21 cellular contexts compared by ENCODE assay signal in genomic region chr11:117949062-117949461, GRCh38. TPM values are rescaled to one million over a fixed set of nuclear protein-coding genes. Genes with fewer than 3 reads are reported as not detected.
A peak's percentile ranks its signal among the peaks of the same experiment; 100 is the strongest.
DNase-seq lines count a peak whose midpoint lies in the region; ATAC-seq, FAIRE-seq and TF ChIP-seq lines count a peak whose summit lies in the region.
"Had no signal": no experiment of that assay in that cellular context is flagged by ENCODE, and none has a peak within 500 bp of the region (broad histone marks: within the 10 kb centered on the region; RNA-seq: fewer than 3 reads in every experiment).

No MANE protein-coding gene starts in this region.

- no peak overlapping the region for H3K4me3 ChIP-seq in Loucy (ENCODE audit: low read length, poor library complexity, severe bottlenecking)
- no peak overlapping the region for H3K4me3 ChIP-seq in GM12878
- H3K4me3 ChIP-seq in foreskin fibroblast (ENCODE audit: low read depth in 1 of 2, low read length in 2 of 2), result no peak overlapping the region
- H3K4me3 ChIP-seq: right lobe of liver, tibial nerve had no signal

- TF ChIP-seq EP300 in GM12878 (IDR thresholded peaks at IDR 0.05; ENCODE audit: borderline replicate concordance in 1 of 2, control insufficient read depth in 1 of 2, low read depth in 2 of 2, low read length in 2 of 2), result no peak

- in situ Hi-C loops in GM12878 (cut with MboI), result loop anchor here (5.0 kb wide), 2 partner anchors 98 to 107 kb away; no protein-coding TSS in a partner anchor

- POLR2A ChIA-PET in GM12878 (lab: Charles Lee), result interaction anchor here (0.6 to 1.0 kb wide), 2 partner anchors 11 to 27 kb away, joined by 3 read pairs; no protein-coding TSS in a partner anchor

- H3K9me3 ChIP-seq in Loucy (ENCODE audit: insufficient read depth, low read depth, low read length) (no peaks in the 10 kb centered on the region), GM12878 (replicated peaks; ENCODE audit: control insufficient read depth, insufficient read depth, low read length) (no peaks in the 10 kb centered on the region)
- H3K9me3 ChIP-seq: right lobe of liver, tibial nerve had no signal

- no peak for TF ChIP-seq POLR2A in GM12878 (IDR thresholded peaks at IDR 0.05; ENCODE audit: low read depth, low read length)

- H3K27ac ChIP-seq in GM12878 (ENCODE audit: control insufficient read depth, insufficient read depth), result no peak overlapping the region
- H3K27ac ChIP-seq: right lobe of liver, tibial nerve had no signal

- CTCF ChIA-PET in GM12878 (lab: Yijun Ruan, JAX), result interaction anchor here (0.7 to 13.1 kb wide), 13 partner anchors 11 to 222 kb away, joined by 3 to 503 read pairs (median 3); partner anchors contain the start of genes FXYD2 and IL10RA

- no peaks in the 10 kb centered on the region for H3K27me3 Mint-ChIP-seq in activated T-cell treated with anti-CD3 and anti-CD28 coated beads, Interleukin-2, amount 50 U/mL, for 72 hours (ENCODE audit: low read depth)

- H4K20me1 ChIP-seq in Loucy (ENCODE audit: insufficient read depth, low read length, poor library complexity, severe bottlenecking) (no peaks in the 10 kb centered on the region), GM12878 (ENCODE audit: control insufficient read depth, insufficient read depth) (no peaks in the 10 kb centered on the region)

- H3F3A ChIP-seq in Loucy (ENCODE audit: low read depth), result 0 out of 2 replicates have a peak, but pooled peaks cover 5% of the 10 kb centered on the region

- intact Hi-C loops in GM12878 (cut with micrococcal nuclease; ENCODE audit: unreplicated experiment), result no loop called here

- H3K36me3 Mint-ChIP-seq in activated T-cell treated with anti-CD3 and anti-CD28 coated beads, Interleukin-2, amount 50 U/mL, for 72 hours (ENCODE audit: insufficient read depth in 2 of 2), result no peaks in the 10 kb centered on the region
- H3K36me3 Mint-ChIP-seq in stimulated activated effector memory CD8-positive, alpha-beta T cell treated with anti-CD3 and anti-CD28 coated beads, Interleukin-12 subunit alpha, Interleukin-12 subunit beta, amount 100 ng/mL, for 72 hours, result peaks cover 5% of the 10 kb centered on the region

- peak in 1 of 2 donors; percentile 49 for DNase-seq in activated T-cell treated with anti-CD3 and anti-CD28 coated beads, Interleukin-2, amount 50 U/mL, for 72 hours
- DNase-seq in activated T-cell treated with anti-CD3 and anti-CD28 coated beads, Interleukin-2, amount 50 U/mL, for 48 hours, result no peak
- DNase-seq in GM12878 (ENCODE audit: low read depth, low spot score) (no peak), foreskin fibroblast (no peak), NCI-H446 treated with DMSO at 0.1 percent for 48 hours (lab: John Stamatoyannopoulos, UW) (no peak)
- DNase-seq in stimulated activated effector memory CD8-positive, alpha-beta T cell treated with anti-CD3 and anti-CD28 coated beads, Interleukin-12 subunit alpha, Interleukin-12 subunit beta, amount 100 ng/mL, for 72 hours (ENCODE audit: low spot score in 2 of 2), result peak in 1 of 2 donors; percentile 43
- DNase-seq: activated CD4-positive, alpha-beta T cell treated with anti-CD3 and anti-CD28 coated beads, Interleukin-2, amount 50 U/mL, for 1 hour; activated gamma-delta T cell; Caco-2; IMR-90; NCI-H1694 treated with DMSO at 0.1 percent for 48 hours; NCI-H2227 treated with DMSO at 0.1 percent for 48 hours; right lobe of liver; stimulated activated CD4-positive, alpha-beta T cell treated with anti-CD3 and anti-CD28 coated beads, Interleukin-15, amount 100 ng/mL, for 24 hours had no signal

- peak overlapping the region; percentile 55 for H3K27ac Mint-ChIP-seq in activated T-cell treated with anti-CD3 and anti-CD28 coated beads, Interleukin-2, amount 50 U/mL, for 72 hours
- H3K27ac Mint-ChIP-seq in stimulated activated effector memory CD8-positive, alpha-beta T cell treated with anti-CD3 and anti-CD28 coated beads, Interleukin-12 subunit alpha, Interleukin-12 subunit beta, amount 100 ng/mL, for 72 hours, result no peak overlapping the region

- H3K79me2 ChIP-seq in Loucy (ENCODE audit: insufficient read depth, low read length) (no peaks in the 10 kb centered on the region), GM12878 (ENCODE audit: control insufficient read depth, insufficient read depth, low read length) (no peaks in the 10 kb centered on the region)

- peaks cover 99% of the 10 kb centered on the region for H3K4me1 Mint-ChIP-seq in activated T-cell treated with anti-CD3 and anti-CD28 coated beads, Interleukin-2, amount 50 U/mL, for 72 hours (ENCODE audit: low read depth)
- H3K4me1 Mint-ChIP-seq in stimulated activated effector memory CD8-positive, alpha-beta T cell treated with anti-CD3 and anti-CD28 coated beads, Interleukin-12 subunit alpha, Interleukin-12 subunit beta, amount 100 ng/mL, for 72 hours, result peaks cover 87% of the 10 kb centered on the region

- H2AFZ ChIP-seq in Loucy (ENCODE audit: low read length), result no peak overlapping the region
- no peak overlapping the region for H2AFZ ChIP-seq in GM12878 (ENCODE audit: control insufficient read depth, low read depth, low read length)

- no peak for TF ChIP-seq RAD21 in GM12878 (IDR thresholded peaks at IDR 0.05; ENCODE audit: insufficient read depth, low read depth, low read length)

- no peak for FAIRE-seq in GM12878 (lab: Jason Lieb, UNC)
- FAIRE-seq: endometrium, TTC549 had no signal

- ATAC-seq in activated T-cell treated with anti-CD3 and anti-CD28 coated beads, Interleukin-2, amount 50 U/mL, for 72 hours (replicated peaks in 1 of 2), result peak in 1 of 2 donors; percentile 24
- ATAC-seq in GM12878, result no peak
- no peak for ATAC-seq in stimulated activated effector memory CD8-positive, alpha-beta T cell treated with anti-CD3 and anti-CD28 coated beads, Interleukin-12 subunit alpha, Interleukin-12 subunit beta, amount 100 ng/mL, for 72 hours
- no peak for ATAC-seq in HG03439 (IDR thresholded peaks at IDR 0.05; ENCODE audit: unreplicated experiment)
- ATAC-seq: right lobe of liver, SK-N-SH treated with all-trans-retinoic acid at 6 μM for 48 hours had no signal

- 48% methylated on average over 6 of the region's 6 CpGs for WGBS in GM12878 (ENCODE audit: insufficient coverage, insufficient replicate concordance, low lambda C conversion rate, missing lambda C conversion rate)

- H3K9me3 Mint-ChIP-seq in activated T-cell treated with anti-CD3 and anti-CD28 coated beads, Interleukin-2, amount 50 U/mL, for 72 hours, result no peaks in the 10 kb centered on the region
- H3K9me3 Mint-ChIP-seq in stimulated activated effector memory CD8-positive, alpha-beta T cell treated with anti-CD3 and anti-CD28 coated beads, Interleukin-12 subunit alpha, Interleukin-12 subunit beta, amount 100 ng/mL, for 72 hours, result no peaks in the 10 kb centered on the region

- H3K4me3 Mint-ChIP-seq in activated T-cell treated with anti-CD3 and anti-CD28 coated beads, Interleukin-2, amount 50 U/mL, for 72 hours, result peak overlapping the region; percentile 84 to 91
- peak overlapping the region; percentile 3 for H3K4me3 Mint-ChIP-seq in stimulated activated effector memory CD8-positive, alpha-beta T cell treated with anti-CD3 and anti-CD28 coated beads, Interleukin-12 subunit alpha, Interleukin-12 subunit beta, amount 100 ng/mL, for 72 hours

- H3K4me2 ChIP-seq in Loucy (ENCODE audit: low read depth, low read length, poor library complexity, severe bottlenecking) (no peak overlapping the region), GM12878 (ENCODE audit: control insufficient read depth, insufficient read depth) (no peak overlapping the region)

- H3K36me3 ChIP-seq in Loucy (ENCODE audit: insufficient read depth, low read length) (no peaks in the 10 kb centered on the region), GM12878 (ENCODE audit: control insufficient read depth in 2 of 2, insufficient read depth in 2 of 2, low read length in 1 of 2) (no peaks in the 10 kb centered on the region)
- H3K36me3 ChIP-seq: right lobe of liver, tibial nerve had no signal

- SMC1A ChIA-PET in GM12878 (lab: Charles Lee; ENCODE audit: uncharacterized antibody, unreplicated experiment), result interaction anchor here (0.9 to 14.9 kb wide), 12 partner anchors 15 to 142 kb away, joined by 3 to 295 read pairs (median 34); partner anchors contain the start of genes FXYD2, IL10RA and TMPRSS13

- H3K4me1 ChIP-seq in Loucy (ENCODE audit: insufficient read depth, low read length, poor library complexity, severe bottlenecking), result peaks cover 73% of the 10 kb centered on the region
- H3K4me1 ChIP-seq in GM12878 (ENCODE audit: control insufficient read depth, insufficient read depth, low read length), result peaks cover 42% of the 10 kb centered on the region
- H3K4me1 ChIP-seq: right lobe of liver had no signal

- H3K9me2 ChIP-seq in Loucy (replicated peaks; ENCODE audit: low read depth, low read length), result no peaks in the 10 kb centered on the region

- no TSS peak for BruUV-seq in GM12878 (replicated peaks; lab: Mats Ljungman, UMichigan)

- TF ChIP-seq CTCF in Loucy (conservative IDR thresholded peaks at IDR 0.05; ENCODE audit: low read length) (no peak), GM12878 (IDR thresholded peaks at IDR 0.05 in 2 of 3, conservative IDR thresholded peaks at IDR 0.05 in 1 of 3; ENCODE audit: control insufficient read depth in 2 of 3, extremely low read depth in 1 of 3, insufficient read depth in 1 of 3, low read depth in 3 of 3, low read length in 3 of 3) (no peak), foreskin fibroblast (IDR thresholded peaks at IDR 0.05; ENCODE audit: low read depth, low read length) (no peak)

- H3K9ac ChIP-seq in Loucy (ENCODE audit: low read depth, low read length, poor library complexity, severe bottlenecking) (peak overlapping the region; percentile 36), GM12878 (ENCODE audit: control insufficient read depth, insufficient read depth, low read length) (no peak overlapping the region)

- H3K27me3 ChIP-seq in Loucy (ENCODE audit: insufficient read depth, low read length, poor library complexity, severe bottlenecking), result no peaks in the 10 kb centered on the region
- no peaks in the 10 kb centered on the region for H3K27me3 ChIP-seq in GM12878 (replicated peaks in 1 of 2; ENCODE audit: control insufficient read depth in 2 of 2, insufficient read depth in 2 of 2, low read length in 1 of 2)
- H3K27me3 ChIP-seq: right lobe of liver, tibial nerve had no signal

- RAD21 ChIA-PET in GM12878 (lab: Charles Lee; ENCODE audit: unreplicated experiment), result interaction anchor here (0.6 to 10.6 kb wide), 9 partner anchors 30 to 124 kb away, joined by 3 to 393 read pairs (median 6); partner anchors contain the start of genes FXYD2 and IL10RA

RNA-seq across cellular contexts. Expression of gene TMPRSS13, which starts 19.9 kb away (rescaled TPM):
- 1 to 10 TPM; 3.0 to 3.2 TPM for total RNA-seq in activated T-cell treated with anti-CD3 and anti-CD28 coated beads, Interleukin-2, amount 50 U/mL, for 72 hours
- total RNA-seq in GM12878 (2013; cell fraction: nucleolus; rRNA removed), result 1.6 TPM in 2 replicates
- total RNA-seq in GM12878 (2014; rRNA removed), result 0.23 and 0.65 TPM in 2 replicates
- 0.18 and 0.45 TPM in 2 replicates for total RNA-seq in GM12878 (2014; rRNA removed; fragmentation: Illumina TruSeq; extraction: Trizol)
- total RNA-seq in GM12878 (2021), result 0.46 and 0.66 TPM in 2 replicates
- 0.18 TPM for polyA plus RNA-seq in GM12878 (2011; ENCODE audit: low read depth)
- polyA plus RNA-seq in GM12878 (2011; rRNA removed), result 0.49 and 0.50 TPM in 2 replicates
- 0.53 and 0.61 TPM in 2 replicates for polyA plus RNA-seq in GM12878 (2011; cell fraction: cytosol; rRNA removed)
- polyA plus RNA-seq in GM12878 (2011; cell fraction: nucleus; rRNA removed), result 1.8 and 2.9 TPM in 2 replicates
- 0.35 and 0.37 TPM in 2 replicates for polyA plus RNA-seq in GM12878 (2012)
- 0.22 and 0.24 TPM in 2 replicates for polyA plus RNA-seq in GM12878 (2014; fragmentation: Illumina TruSeq; extraction: Trizol)
- under 1 TPM in 1 of 2 experiments, not detected in 1; 0.05 TPM for polyA plus RNA-seq in GM12878 (2014; fragmentation: Nextera tagmentation; extraction: Ambion mirVana)
- polyA plus RNA-seq in GM12878 (2014; rRNA removed), result 0.29 and 0.57 TPM in 2 replicates
- under 1 TPM in 1 of 2 experiments, not detected in 1; 0.09 TPM for polyA plus RNA-seq in GM12878 (2016; fragmentation: Nextera tagmentation; extraction: Ambion mirVana)
- 0.15 and 0.41 TPM in 2 replicates for polyA minus RNA-seq in GM12878 (2011; rRNA and poly(A)+ RNA removed)
- not detected in 2 replicates for polyA minus RNA-seq in GM12878 (2011; cell fraction: cytosol; rRNA and poly(A)+ RNA removed)
- polyA minus RNA-seq in GM12878 (2011; cell fraction: nucleus; rRNA and poly(A)+ RNA removed), result 0.48 and 0.57 TPM in 2 replicates
- total RNA-seq: IMR-90, RPMI7951 had no signal
- polyA plus RNA-seq: IMR-90 had no signal

RNA-seq across cellular contexts. Expression of gene IL10RA, which starts 37.1 kb away (rescaled TPM):
- total RNA-seq in activated T-cell treated with anti-CD3 and anti-CD28 coated beads, Interleukin-2, amount 50 U/mL, for 72 hours, result 100 to 1,000 TPM in 1 of 2 donors, 10 to 100 TPM in 1; 79.6 to 123 TPM
- 57.8 and 59.8 TPM in 2 replicates for total RNA-seq in GM12878 (2013; cell fraction: nucleolus; rRNA removed)
- 12.0 and 12.5 TPM in 2 replicates for total RNA-seq in GM12878 (2014; rRNA removed)
- 6.5 and 8.8 TPM in 2 replicates for total RNA-seq in GM12878 (2014; rRNA removed; fragmentation: Illumina TruSeq; extraction: Trizol)
- total RNA-seq in GM12878 (2021), result 10.8 and 11.8 TPM in 2 replicates
- polyA plus RNA-seq in GM12878 (2011; ENCODE audit: low read depth), result 22.6 TPM
- 29.5 and 45.9 TPM in 2 replicates for polyA plus RNA-seq in GM12878 (2011; rRNA removed)
- polyA plus RNA-seq in GM12878 (2011; cell fraction: cytosol; rRNA removed), result 38.2 and 61.8 TPM in 2 replicates
- 57.3 and 71.0 TPM in 2 replicates for polyA plus RNA-seq in GM12878 (2011; cell fraction: nucleus; rRNA removed)
- polyA plus RNA-seq in GM12878 (2012), result 13.8 and 14.8 TPM in 2 replicates
- 5.9 and 13.7 TPM in 2 replicates for polyA plus RNA-seq in GM12878 (2014; fragmentation: Illumina TruSeq; extraction: Trizol)
- polyA plus RNA-seq in GM12878 (2014; fragmentation: Nextera tagmentation; extraction: Ambion mirVana), result 1 to 10 TPM in 1 of 2 experiments, under 1 TPM in 1; 0.77 to 1.4 TPM
- polyA plus RNA-seq in GM12878 (2014; rRNA removed), result 11.0 and 18.7 TPM in 2 replicates
- polyA plus RNA-seq in GM12878 (2016; fragmentation: Nextera tagmentation; extraction: Ambion mirVana), result 1 to 10 TPM; 7.4 to 8.5 TPM
- 76.7 and 94.2 TPM in 2 replicates for polyA minus RNA-seq in GM12878 (2011; rRNA and poly(A)+ RNA removed)
- 17.8 and 20.6 TPM in 2 replicates for polyA minus RNA-seq in GM12878 (2011; cell fraction: cytosol; rRNA and poly(A)+ RNA removed)
- 57.1 and 67.5 TPM in 2 replicates for polyA minus RNA-seq in GM12878 (2011; cell fraction: nucleus; rRNA and poly(A)+ RNA removed)
- total RNA-seq: IMR-90 had no signal
